Comparison of ENCODE assay signal across 29 cellular contexts in genomic region chr18:12468458-12468857, GRCh38.
"Had no signal": no experiment of that assay in that cellular context is flagged by ENCODE, and none has a peak within 500 bp of the region (broad histone marks: within the 10 kb centered on the region; RNA-seq: fewer than 3 reads in every experiment).

No MANE protein-coding gene starts in this region.

- H3K27ac Mint-ChIP-seq: activated CD4-positive, alpha-beta T cell treated with anti-CD3 and anti-CD28 coated beads, Interleukin-2, amount 10 ng/mL, durations not matched to agents 24 days and 14 days; activated CD8-positive, alpha-beta T cell treated with anti-CD3 and anti-CD28 coated beads for 36 hours; activated naive CD8-positive, alpha-beta T cell treated with anti-CD3 and anti-CD28 coated beads for 36 hours; activated T-cell treated with anti-CD3 and anti-CD28 coated beads, Interleukin-2, amount 50 U/mL, for 72 hours; activated T-helper 17 cell treated with anti-CD3 and anti-CD28 coated beads, Interleukin-2, amount 50 U/mL, for 72 hours; T-helper 1 cell treated with Interleukin-12 subunit alpha and Interleukin-12 subunit beta and Interleukin-4 antibody, amounts not matched to agents 30 μg/mL and 1 μg/mL, for 36 hours; T-helper 2 cell treated with Interferon-gamma antibody and Interleukin-4, amounts not matched to agents 5 μg/mL and 100 μg/mL, for 36 hours had no signal

- ATAC-seq: activated CD8-positive, alpha-beta T cell treated with anti-CD3 and anti-CD28 coated beads for 36 hours; activated T-cell treated with anti-CD3 and anti-CD28 coated beads, Interleukin-2, amount 50 U/mL, for 72 hours; activated T-helper 17 cell treated with anti-CD3 and anti-CD28 coated beads, Interleukin-2, amount 50 U/mL, for 72 hours; PC-3 had no signal

- H3K9me3 Mint-ChIP-seq: activated CD4-positive, alpha-beta T cell treated with anti-CD3 and anti-CD28 coated beads, Interleukin-2, amount 10 ng/mL, durations not matched to agents 24 days and 14 days; activated CD8-positive, alpha-beta T cell treated with anti-CD3 and anti-CD28 coated beads for 36 hours; activated naive CD8-positive, alpha-beta T cell treated with anti-CD3 and anti-CD28 coated beads for 36 hours; activated T-cell treated with anti-CD3 and anti-CD28 coated beads, Interleukin-2, amount 50 U/mL, for 72 hours; activated T-helper 17 cell treated with anti-CD3 and anti-CD28 coated beads, Interleukin-2, amount 50 U/mL, for 72 hours; central memory CD8-positive, alpha-beta T cell; T-helper 1 cell treated with Interleukin-12 subunit alpha and Interleukin-12 subunit beta and Interleukin-4 antibody, amounts not matched to agents 30 μg/mL and 1 μg/mL, for 36 hours; T-helper 2 cell treated with Interferon-gamma antibody and Interleukin-4, amounts not matched to agents 5 μg/mL and 100 μg/mL, for 36 hours had no signal

- H3K4me3 Mint-ChIP-seq: activated CD4-positive, alpha-beta T cell treated with anti-CD3 and anti-CD28 coated beads, Interleukin-2, amount 10 ng/mL, durations not matched to agents 24 days and 14 days; activated CD8-positive, alpha-beta T cell treated with anti-CD3 and anti-CD28 coated beads for 36 hours; activated naive CD8-positive, alpha-beta T cell treated with anti-CD3 and anti-CD28 coated beads for 36 hours; activated T-cell treated with anti-CD3 and anti-CD28 coated beads, Interleukin-2, amount 50 U/mL, for 72 hours; activated T-helper 17 cell treated with anti-CD3 and anti-CD28 coated beads, Interleukin-2, amount 50 U/mL, for 72 hours; central memory CD8-positive, alpha-beta T cell; T-helper 1 cell treated with Interleukin-12 subunit alpha and Interleukin-12 subunit beta and Interleukin-4 antibody, amounts not matched to agents 30 μg/mL and 1 μg/mL, for 36 hours; T-helper 2 cell treated with Interferon-gamma antibody and Interleukin-4, amounts not matched to agents 5 μg/mL and 100 μg/mL, for 36 hours had no signal

- H3K27me3 Mint-ChIP-seq: activated CD8-positive, alpha-beta T cell treated with anti-CD3 and anti-CD28 coated beads for 36 hours; activated naive CD8-positive, alpha-beta T cell treated with anti-CD3 and anti-CD28 coated beads for 36 hours; activated T-helper 17 cell treated with anti-CD3 and anti-CD28 coated beads, Interleukin-2, amount 50 U/mL, for 72 hours; central memory CD8-positive, alpha-beta T cell had no signal

- H3K4me1 Mint-ChIP-seq: activated CD4-positive, alpha-beta T cell treated with anti-CD3 and anti-CD28 coated beads, Interleukin-2, amount 10 ng/mL, durations not matched to agents 24 days and 14 days; activated naive CD8-positive, alpha-beta T cell treated with anti-CD3 and anti-CD28 coated beads for 36 hours; activated T-helper 17 cell treated with anti-CD3 and anti-CD28 coated beads, Interleukin-2, amount 50 U/mL, for 72 hours; central memory CD8-positive, alpha-beta T cell had no signal

- DNase-seq: activated CD4-positive, alpha-beta T cell treated with anti-CD3 and anti-CD28 coated beads, Interleukin-2, amount 10 ng/mL, durations not matched to agents 24 days and 14 days; activated CD4-positive, alpha-beta T cell treated with anti-CD3 and anti-CD28 coated beads, Interleukin-2, amount 50 U/mL, for 4 hours; activated CD8-positive, alpha-beta T cell treated with anti-CD3 and anti-CD28 coated beads for 36 hours; activated effector memory CD4-positive, alpha-beta T cell treated with anti-CD3 and anti-CD28 coated beads, Interleukin-2, amount 50 U/mL, for 16 hours; activated naive CD4-positive, alpha-beta T cell; activated naive CD4-positive, alpha-beta T cell treated with anti-CD3 and anti-CD28 coated beads, Interleukin-2, amount 50 U/mL, for 16 hours; activated naive CD8-positive, alpha-beta T cell treated with anti-CD3 and anti-CD28 coated beads for 36 hours; activated T-cell treated with anti-CD3 and anti-CD28 coated beads, Interleukin-2, amount 50 U/mL, for 1 hour; activated T-cell treated with anti-CD3 and anti-CD28 coated beads, Interleukin-2, amount 50 U/mL, for 72 hours; amygdala; Karpas-422; KBM-7; NCI-H1105 treated with DMSO at 0.1 percent for 48 hours; NCI-H1436; NCI-H1694; NCI-H1930; NCI-H2081 treated with DMSO at 0.1 percent for 48 hours; NCI-H226; NCI-H446 treated with DMSO at 0.1 percent for 48 hours; NCI-H524; PC-3; Peyer's patch; RPMI8226; SHP77 treated with DMSO at 0.1 percent for 48 hours; SK-N-SH had no signal

- H3K36me3 Mint-ChIP-seq: activated naive CD8-positive, alpha-beta T cell treated with anti-CD3 and anti-CD28 coated beads for 36 hours had no signal
